ENCODE assay signal across 14 cellular contexts in genomic region chr6:617485-618100, GRCh38. TPM values are rescaled to one million over a fixed set of nuclear protein-coding genes. Genes with fewer than 3 reads are reported as not detected.
DNase-seq lines count a peak whose midpoint lies in the region; ATAC-seq, FAIRE-seq and TF ChIP-seq lines count a peak whose summit lies in the region.
"Had no signal": no experiment of that assay in that cellular context is flagged by ENCODE, and none has a peak within 500 bp of the region (broad histone marks: within the 10 kb centered on the region; RNA-seq: fewer than 3 reads in every experiment).

No MANE protein-coding gene starts in this region.

- H3K9ac ChIP-seq in HepG2 (ENCODE audit: insufficient read depth, low read depth, low read length) (no peak overlapping the region), endodermal cell (ENCODE audit: extremely low read depth, low read length, poor library complexity, severe bottlenecking) (no peak overlapping the region)

- 92% methylated on average over 11 of the region's 11 CpGs for WGBS in HepG2 (ENCODE audit: low lambda C conversion rate)
- WGBS in right lobe of liver (ENCODE audit: insufficient coverage, low coverage, low lambda C conversion rate, missing lambda C conversion rate): 95% methylated on average over 10 of the region's 11 CpGs
- WGBS in endodermal cell (ENCODE audit: insufficient coverage in 1 of 2, insufficient read length in 1 of 2), 2 experiments: 94 to 96% methylated on average over 8 to 9 of the region's 11 CpGs

- ATAC-seq in HepG2: peak; percentile 75
- no peak for ATAC-seq in right lobe of liver
- ATAC-seq: naive thymus-derived CD8-positive, alpha-beta T cell had no signal

- H3K4me3 ChIP-seq in HepG2 (replicated peaks in 1 of 3; ENCODE audit: insufficient read depth in 1 of 3, low read depth in 2 of 3, low read length in 3 of 3) (no peak overlapping the region), right lobe of liver (no peak overlapping the region), endodermal cell (ENCODE audit: low read length) (no peak overlapping the region)

- H3K27ac ChIP-seq in HepG2 (ENCODE audit: extremely low read length, insufficient read depth, low read length): no peak overlapping the region
- no peak overlapping the region for H3K27ac ChIP-seq in right lobe of liver
- H3K27ac ChIP-seq in endodermal cell (ENCODE audit: low read depth, low read length): no peak overlapping the region

- peak; percentile 36 for FAIRE-seq in HepG2 (lab: Jason Lieb, UNC)
- FAIRE-seq: GM12892, islet of Langerhans had no signal

- no peak for TF ChIP-seq RAD21 in HepG2 (CRISPR knock-in tag; IDR thresholded peaks at IDR 0.05)

- in situ Hi-C loops in HepG2 (cut with HindIII; ENCODE audit: extremely low pct_ligation_motif_present, low pct_unique_long_range_greater_than_20kb): no loop called here

- BruUV-seq in HepG2 (replicated peaks; lab: Mats Ljungman, UMichigan): no TSS peak

- H3K9me3 ChIP-seq in HepG2 (ENCODE audit: low read length) (no peaks in the 10 kb centered on the region), right lobe of liver (no peaks in the 10 kb centered on the region), endodermal cell (ENCODE audit: control insufficient read depth, low read length) (peaks cover 5% of the 10 kb centered on the region)
- H3K9me3 ChIP-seq: Caco-2 had no signal

- H3K79me2 ChIP-seq in HepG2 (ENCODE audit: insufficient read depth, low read length): no peaks in the 10 kb centered on the region

- no peak overlapping the region for H3K4me3 Mint-ChIP-seq in endodermal cell
- H3K4me3 Mint-ChIP-seq: activated T-helper 1 cell treated with anti-CD3 and anti-CD28 coated beads, Interleukin-12 subunit alpha, Interleukin-12 subunit beta, Interleukin-2, Interleukin-4 antibody, amounts not matched to agents 30 ng/mL and 10 ng/mL and 1 ng/mL, durations not matched to agents 14 hours and 24 hours and 36 hours; HFFc6; naive thymus-derived CD8-positive, alpha-beta T cell had no signal

- H3K9me3 Mint-ChIP-seq in endodermal cell: peaks cover 6% of the 10 kb centered on the region
- H3K9me3 Mint-ChIP-seq: activated T-helper 1 cell treated with anti-CD3 and anti-CD28 coated beads, Interleukin-12 subunit alpha, Interleukin-12 subunit beta, Interleukin-2, Interleukin-4 antibody, amounts not matched to agents 30 ng/mL and 10 ng/mL and 1 ng/mL, durations not matched to agents 14 hours and 24 hours and 36 hours; HFFc6; naive thymus-derived CD8-positive, alpha-beta T cell had no signal

- CTCF ChIA-PET in HepG2 (lab: Yijun Ruan, JAX; ENCODE audit: low intra/inter-chr PET ratio, low total read pairs): interaction anchor here (1.1 kb wide), 1 partner anchor 780 kb away, joined by 3 read pairs; no protein-coding TSS in a partner anchor

- POLR2A ChIA-PET in HepG2 (lab: Yijun Ruan, JAX): no interaction called here

- no peak overlapping the region for H2AFZ ChIP-seq in HepG2 (ENCODE audit: low read length)

- H3K27me3 Mint-ChIP-seq in endodermal cell (ENCODE audit: insufficient read depth): no peaks in the 10 kb centered on the region
- H3K27me3 Mint-ChIP-seq: naive thymus-derived CD8-positive, alpha-beta T cell had no signal

- no peak overlapping the region for H3K27ac Mint-ChIP-seq in endodermal cell
- H3K27ac Mint-ChIP-seq: activated T-helper 1 cell treated with anti-CD3 and anti-CD28 coated beads, Interleukin-12 subunit alpha, Interleukin-12 subunit beta, Interleukin-2, Interleukin-4 antibody, amounts not matched to agents 30 ng/mL and 10 ng/mL and 1 ng/mL, durations not matched to agents 14 hours and 24 hours and 36 hours; HFFc6 had no signal

- intact Hi-C loops in HepG2 (cut with micrococcal nuclease; ENCODE audit: unreplicated experiment) (no loop called here), right lobe of liver (cut with DNase I) (no loop called here)

- TF ChIP-seq CTCF in HepG2 (CRISPR knock-in tag; IDR thresholded peaks at IDR 0.05) (peak; percentile 60), right lobe of liver (IDR thresholded peaks at IDR 0.05) (no peak), endodermal cell (conservative IDR thresholded peaks at IDR 0.05) (peak; percentile 61)

- peaks cover 43% of the 10 kb centered on the region for H3K36me3 Mint-ChIP-seq in endodermal cell (ENCODE audit: low read depth)

- H3K27me3 ChIP-seq in HepG2 (ENCODE audit: control insufficient read depth in 1 of 2, insufficient read depth in 2 of 2, low read length in 2 of 2) (no peaks in the 10 kb centered on the region), right lobe of liver (no peaks in the 10 kb centered on the region), endodermal cell (ENCODE audit: control insufficient read depth, insufficient read depth, low read length, poor library complexity, severe bottlenecking) (no peaks in the 10 kb centered on the region)

- H3K36me3 ChIP-seq in HepG2 (replicated peaks in 1 of 2; ENCODE audit: control insufficient read depth in 1 of 2, insufficient read depth in 2 of 2, low read length in 2 of 2) (peaks cover 1 to 8% of the 10 kb centered on the region in 2 experiments; a peak in 4 of 5 replicates), right lobe of liver (peaks cover 0 to 4% (median 0%) of the 10 kb centered on the region in 4 donors), endodermal cell (ENCODE audit: control insufficient read depth, insufficient read depth, low read length) (peaks cover 30% of the 10 kb centered on the region)

- H3K4me1 Mint-ChIP-seq in endodermal cell: peaks cover 25% of the 10 kb centered on the region

- H3K4me2 ChIP-seq in HepG2 (ENCODE audit: low read depth, low read length): no peak overlapping the region

- no peak for TF ChIP-seq POLR2A in HepG2 (IDR thresholded peaks at IDR 0.05; ENCODE audit: insufficient read depth in 1 of 2, low read depth in 2 of 2, low read length in 2 of 2)
- no peak for TF ChIP-seq POLR2A in right lobe of liver (IDR thresholded peaks at IDR 0.05)

- H3K4me1 ChIP-seq in HepG2 (ENCODE audit: insufficient read depth, low read length) (no peaks in the 10 kb centered on the region), right lobe of liver (no peaks in the 10 kb centered on the region), endodermal cell (ENCODE audit: control insufficient read depth, insufficient read depth, low read length) (peaks cover 10% of the 10 kb centered on the region)

- no peaks in the 10 kb centered on the region for H4K20me1 ChIP-seq in HepG2 (ENCODE audit: insufficient read depth, low read length)

- TF ChIP-seq EP300 in HepG2 (IDR thresholded peaks at IDR 0.05; ENCODE audit: low read depth in 2 of 2, low read length in 2 of 2) (no peak), HepG2 (CRISPR knock-in tag; IDR thresholded peaks at IDR 0.05; ENCODE audit: borderline replicate concordance) (no peak)

- DNase-seq in HepG2 (ENCODE audit: low spot score) (no peak), right lobe of liver (no peak), NCI-H748 (lab: John Stamatoyannopoulos, UW; ENCODE audit: unreplicated experiment) (peak; percentile 59), endodermal cell (peak; percentile 67), NCI-H1105 treated with DMSO at 0.1 percent for 48 hours (lab: John Stamatoyannopoulos, UW) (no peak), SW 1271 (lab: John Stamatoyannopoulos, UW) (no peak), NCI-H446 treated with DMSO at 0.1 percent for 48 hours (lab: John Stamatoyannopoulos, UW) (no peak), mucosa of gallbladder (ENCODE audit: low spot score) (no peak)
- DNase-seq: HFFc6; naive thymus-derived CD8-positive, alpha-beta T cell had no signal

TF ChIP-seq in HepG2, 621 proteins besides CTCF, POLR2A, EP300 and RAD21 (continues in another document):
- TF ChIP-seq SOX5 (CRISPR knock-in tag; IDR thresholded peaks at IDR 0.05; ENCODE audit: borderline replicate concordance) (no peak), IRX3 (CRISPR knock-in tag; IDR thresholded peaks at IDR 0.05; ENCODE audit: borderline replicate concordance, low read depth) (no peak)

RNA-seq across cellular contexts. Expression of gene HUS1B, which starts 39.3 kb away (rescaled TPM):
- total RNA-seq in HepG2 (2016; rRNA removed; fragmentation: Illumina TruSeq; extraction: Trizol) (0.40 TPM in 1 of 2 replicates, not detected in the other), right lobe of liver (1 to 10 TPM in 2 of 6 experiments, under 1 TPM in 3, not detected in 1; 0.26 to 2.8 (median 0.34) TPM), endodermal cell (1 to 10 TPM; 1.0 to 1.1 TPM), mucosa of gallbladder (0.46 TPM)
- not detected in 2 replicates for total RNA-seq in HepG2 (2016; cell fraction: cytosol; rRNA removed; fragmentation: Illumina TruSeq; extraction: Trizol; ENCODE audit: low read depth)
- total RNA-seq in HepG2 (2016; cell fraction: insoluble cytoplasmic fraction; rRNA removed; fragmentation: Illumina TruSeq; extraction: Trizol): 0.31 and 0.50 TPM in 2 replicates
- total RNA-seq in HepG2 (2016; cell fraction: membrane; rRNA removed; fragmentation: Illumina TruSeq; extraction: Trizol): 0.17 TPM in 1 of 2 replicates, not detected in the other
- total RNA-seq in HepG2 (2016; cell fraction: nucleus; rRNA removed; fragmentation: Illumina TruSeq; extraction: Trizol): 1.4 and 1.8 TPM in 2 replicates
- 0.18 TPM in 1 of 2 replicates, not detected in the other for polyA plus RNA-seq in HepG2 (2011; rRNA removed)
- 0.12 and 0.32 TPM in 2 replicates for polyA plus RNA-seq in HepG2 (2011; cell fraction: cytosol; rRNA removed)
- polyA plus RNA-seq in HepG2 (2011; cell fraction: nucleus; rRNA removed): 0.93 and 1.2 TPM in 2 replicates
- polyA plus RNA-seq in HepG2 (2012): 0.19 TPM in 1 of 2 replicates, not detected in the other
- 0.10 and 0.22 TPM in 2 replicates for polyA plus RNA-seq in HepG2 (2016; cell fraction: cytosol; fragmentation: Illumina TruSeq; extraction: Trizol; ENCODE audit: low read depth)
- polyA plus RNA-seq in HepG2 (2016; cell fraction: insoluble cytoplasmic fraction; fragmentation: Illumina TruSeq; extraction: Trizol; ENCODE audit: low read depth): 0.47 TPM in 1 of 2 replicates, not detected in the other
- polyA plus RNA-seq in HepG2 (2016; cell fraction: membrane; fragmentation: Illumina TruSeq; extraction: Trizol; ENCODE audit: low read depth): 0.18 and 0.33 TPM in 2 replicates
- polyA plus RNA-seq in HepG2 (2016; cell fraction: nucleus; fragmentation: Illumina TruSeq; extraction: Trizol; ENCODE audit: insufficient read depth, low read depth): not detected in 2 replicates
- polyA minus RNA-seq in HepG2 (2011; rRNA and poly(A)+ RNA removed; ENCODE audit: low replicate concordance): 0.63 and 2.4 TPM in 2 replicates
- not detected in 2 replicates for polyA minus RNA-seq in HepG2 (2011; cell fraction: cytosol; rRNA and poly(A)+ RNA removed)
- polyA minus RNA-seq in HepG2 (2011; cell fraction: nucleus; rRNA and poly(A)+ RNA removed): 4.5 and 5.0 TPM in 2 replicates
- polyA plus RNA-seq in endodermal cell (2013, experiment 1 of 2): not detected
- polyA plus RNA-seq in endodermal cell (2013, experiment 2 of 2): not detected

Comparison
In these comparisons a context has a peak if more than half of its experiments do, and no peak if none do; other contexts are left out.
1. CTCF ChIP-seq: peak in HepG2 (single experiment) and endodermal cell (single experiment); none in right lobe of liver (0 of 4).
2. DNase-seq: peak in NCI-H748 (single experiment) and endodermal cell (single experiment); none in HepG2 (single experiment), right lobe of liver (0 of 3), NCI-H1105 treated with DMSO at 0.1 percent for 48 hours (single experiment), SW 1271 (0 of 2), NCI-H446 treated with DMSO at 0.1 percent for 48 hours (single experiment) and mucosa of gallbladder (single experiment).